8 cellular contexts compared by ENCODE assay signal in the genomic region with DNA sequence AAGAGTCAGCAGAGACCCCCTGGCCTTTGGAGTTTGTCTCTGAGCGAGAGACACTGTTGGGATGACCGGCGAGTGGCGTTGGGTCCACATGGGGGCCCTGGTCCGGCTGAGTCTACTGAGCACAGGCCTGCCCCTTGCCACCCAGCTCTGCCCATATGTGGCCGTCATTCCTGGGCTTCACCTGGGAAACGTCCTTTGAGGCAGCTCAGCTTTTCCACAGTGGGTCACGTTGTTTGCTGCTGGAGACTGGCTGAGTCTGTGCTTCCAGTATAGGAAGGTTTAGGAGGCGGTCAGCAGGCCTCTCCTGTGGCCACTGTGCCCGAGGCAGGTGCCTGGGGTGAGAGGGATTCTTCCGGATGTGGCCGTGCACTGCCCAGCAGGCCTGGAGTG. TPM values are rescaled to one million over a fixed set of nuclear protein-coding genes. Genes with fewer than 3 reads are reported as not detected.
DNase-seq lines count a peak whose midpoint lies in the region; TF ChIP-seq lines count a peak whose summit lies in the region.
"Had no signal": no experiment of that assay in that cellular context is flagged by ENCODE, and none has a peak within 500 bp of the region (broad histone marks: within the 10 kb centered on the region; RNA-seq: fewer than 3 reads in every experiment).

No MANE protein-coding gene starts in this region.

- 41 to 43% methylated on average over 12 of the region's 12 CpGs for WGBS in GM23248 (ENCODE audit: low coverage in 1 of 2, low lambda C conversion rate in 2 of 2, missing lambda C conversion rate in 2 of 2), 2 experiments
- 83 to 90% methylated on average over 11 to 12 of the region's 12 CpGs for WGBS in endodermal cell (ENCODE audit: insufficient coverage in 1 of 2, insufficient read length in 1 of 2), 2 experiments
- 77% methylated on average over 12 of the region's 12 CpGs for WGBS in smooth muscle cell (ENCODE audit: low lambda C conversion rate)

- peak overlapping the region; percentile 56 for H3K4me3 Mint-ChIP-seq in endodermal cell

- TF ChIP-seq CTCF in endodermal cell (conservative IDR thresholded peaks at IDR 0.05) (no peak), smooth muscle cell (IDR thresholded peaks at IDR 0.05; ENCODE audit: borderline replicate concordance, insufficient read depth, poor library complexity, severe bottlenecking) (no peak)

- H3F3A ChIP-seq in GM23248 (ENCODE audit: insufficient read depth) (peaks cover 9% of the 10 kb centered on the region), smooth muscle cell (ENCODE audit: low read depth) (no peaks in the 10 kb centered on the region)

- no peak overlapping the region for H3K4me3 ChIP-seq in GM23248
- H3K4me3 ChIP-seq in endodermal cell (ENCODE audit: low read length) = no peak overlapping the region
- H3K4me3 ChIP-seq in smooth muscle cell = no peak overlapping the region

- peak overlapping the region; percentile 77 for H3K27ac ChIP-seq in GM23248
- no peak overlapping the region for H3K27ac ChIP-seq in endodermal cell (ENCODE audit: low read depth, low read length)
- peak overlapping the region; percentile 75 for H3K27ac ChIP-seq in smooth muscle cell (ENCODE audit: low read depth)

- H3K27me3 Mint-ChIP-seq in endodermal cell (ENCODE audit: insufficient read depth) = peaks cover 42% of the 10 kb centered on the region

- no peaks in the 10 kb centered on the region for H3K9me2 ChIP-seq in GM23248 (ENCODE audit: insufficient read depth)

- H3K4me2 ChIP-seq in GM23248 (ENCODE audit: unreplicated experiment) (peak overlapping the region; percentile 14), smooth muscle cell (peak overlapping the region; percentile 48)

- H3K27ac Mint-ChIP-seq in endodermal cell = no peak overlapping the region

- H3K36me3 Mint-ChIP-seq in endodermal cell (ENCODE audit: low read depth) = no peaks in the 10 kb centered on the region

- peaks cover 7% of the 10 kb centered on the region for H3K4me1 Mint-ChIP-seq in endodermal cell

- peak overlapping the region; percentile 54 for H3K9ac ChIP-seq in GM23248
- no peak overlapping the region for H3K9ac ChIP-seq in endodermal cell (ENCODE audit: extremely low read depth, low read length, poor library complexity, severe bottlenecking)
- H3K9ac ChIP-seq in smooth muscle cell (ENCODE audit: low read depth) = peak overlapping the region; percentile 32

- H3K36me3 ChIP-seq in GM23248 (ENCODE audit: low read depth) = no peaks in the 10 kb centered on the region
- H3K36me3 ChIP-seq in endodermal cell (ENCODE audit: control insufficient read depth, insufficient read depth, low read length) = no peaks in the 10 kb centered on the region
- H3K36me3 ChIP-seq in smooth muscle cell (ENCODE audit: low read depth) = no peaks in the 10 kb centered on the region

- H3K27me3 ChIP-seq in GM23248 (replicated peaks; ENCODE audit: insufficient read depth) = no peaks in the 10 kb centered on the region
- peaks cover 16% of the 10 kb centered on the region for H3K27me3 ChIP-seq in endodermal cell (ENCODE audit: control insufficient read depth, insufficient read depth, low read length, poor library complexity, severe bottlenecking)
- no peaks in the 10 kb centered on the region for H3K27me3 ChIP-seq in smooth muscle cell (ENCODE audit: low read depth)

- no peaks in the 10 kb centered on the region for H3K79me2 ChIP-seq in GM23248 (ENCODE audit: insufficient read depth)
- H3K79me2 ChIP-seq in smooth muscle cell (ENCODE audit: low read depth) = no peaks in the 10 kb centered on the region

- in situ Hi-C loops in GM23248 (cut with MboI) = no loop called here

- peaks cover 16% of the 10 kb centered on the region for H3K4me1 ChIP-seq in GM23248 (ENCODE audit: insufficient read depth)
- peaks cover 3% of the 10 kb centered on the region for H3K4me1 ChIP-seq in endodermal cell (ENCODE audit: control insufficient read depth, insufficient read depth, low read length)
- H3K4me1 ChIP-seq in smooth muscle cell (ENCODE audit: low read depth) = peaks cover 24% of the 10 kb centered on the region

- no peak for DNase-seq in GM23248
- peak; percentile 58 for DNase-seq in RPMI7951 (ENCODE audit: low read depth)
- no peak for DNase-seq in endodermal cell
- DNase-seq in smooth muscle cell (lab: John Stamatoyannopoulos, UW; ENCODE audit: unreplicated experiment) = no peak
- DNase-seq in cortex of kidney (lab: John Stamatoyannopoulos, UW) = no peak
- DNase-seq in DMS153 (lab: John Stamatoyannopoulos, UW) = no peak
- no peak for DNase-seq in NCI-H2029 treated with DMSO at 0.1 percent for 48 hours (lab: John Stamatoyannopoulos, UW)
- DNase-seq: NCI-H1417 treated with DMSO at 0.1 percent for 48 hours had no signal

- H3K9me3 Mint-ChIP-seq in endodermal cell = no peaks in the 10 kb centered on the region

- H3K9me3 ChIP-seq in GM23248 (ENCODE audit: low read depth) = no peaks in the 10 kb centered on the region
- H3K9me3 ChIP-seq in endodermal cell (ENCODE audit: control insufficient read depth, low read length) = no peaks in the 10 kb centered on the region
- no peaks in the 10 kb centered on the region for H3K9me3 ChIP-seq in smooth muscle cell (replicated peaks; ENCODE audit: low read depth)

- H4K20me1 ChIP-seq in GM23248 (ENCODE audit: insufficient read depth) (no peaks in the 10 kb centered on the region), smooth muscle cell (ENCODE audit: low read depth) (no peaks in the 10 kb centered on the region)

- H2AFZ ChIP-seq in GM23248 (0 out of 2 replicates have a peak overlapping the region, but pooled peaks have one; percentile 13), smooth muscle cell (ENCODE audit: low read depth) (no peak overlapping the region)

RNA-seq across cellular contexts. Expression of a gene that starts 17.1 kb away (rescaled TPM):
- 0.25 and 0.76 TPM in 2 replicates for total RNA-seq in GM23248 (2014; rRNA removed; shearing (Covaris generic))
- polyA plus RNA-seq in GM23248 (2016; fragmentation: Nextera tagmentation; extraction: Ambion mirVana) (0.19 TPM in 1 of 2 replicates, not detected in the other), smooth muscle cell (0.70 and 0.96 TPM in 2 replicates)
- total RNA-seq in RPMI7951 (2014; rRNA removed; shearing (Covaris generic)) = 3.8 and 6.3 TPM in 2 replicates
- total RNA-seq in endodermal cell (1 to 10 TPM; 3.7 to 5.5 TPM), smooth muscle cell (0.36 and 0.85 TPM in 2 replicates)
- 1.7 TPM for polyA plus RNA-seq in endodermal cell (2013, experiment 1 of 2)
- 1.2 TPM for polyA plus RNA-seq in endodermal cell (2013, experiment 2 of 2)

RNA-seq across cellular contexts. Expression of a gene that starts 21.9 kb away (rescaled TPM):
- not detected in 2 replicates for total RNA-seq in GM23248 (2014; rRNA removed; shearing (Covaris generic))
- polyA plus RNA-seq in GM23248 (2016; fragmentation: Nextera tagmentation; extraction: Ambion mirVana) = not detected in 2 replicates
- total RNA-seq in RPMI7951 (2014; rRNA removed; shearing (Covaris generic)) = not detected in 2 replicates
- 10 to 100 TPM in 1 of 2 donors, 1 to 10 TPM in 1; 5.5 to 14.2 TPM for total RNA-seq in endodermal cell
- 1.7 TPM for polyA plus RNA-seq in endodermal cell (2013, experiment 1 of 2)
- 0.99 TPM for polyA plus RNA-seq in endodermal cell (2013, experiment 2 of 2)
- total RNA-seq in smooth muscle cell = not detected in 2 replicates
- polyA plus RNA-seq in smooth muscle cell = 0.33 TPM in 1 of 2 replicates, not detected in the other

RNA-seq across cellular contexts. Expression of a gene that starts 29.6 kb away (rescaled TPM):
- total RNA-seq in GM23248 (2014; rRNA removed; shearing (Covaris generic)) = not detected in 2 replicates
- polyA plus RNA-seq in GM23248 (2016; fragmentation: Nextera tagmentation; extraction: Ambion mirVana) (not detected in 2 replicates), smooth muscle cell (not detected in 2 replicates)
- not detected in 2 replicates for total RNA-seq in RPMI7951 (2014; rRNA removed; shearing (Covaris generic))
- total RNA-seq in endodermal cell (1 to 10 TPM in 1 of 2 donors, not detected in 1; 1.5 TPM), smooth muscle cell (not detected in 2 replicates)
- polyA plus RNA-seq in endodermal cell (2013, experiment 1 of 2) = 1.1 TPM
- 0.54 TPM for polyA plus RNA-seq in endodermal cell (2013, experiment 2 of 2)

RNA-seq across cellular contexts. Expression of a gene that starts 49.1 kb away (rescaled TPM):
- total RNA-seq in GM23248 (2014; rRNA removed; shearing (Covaris generic)) = 50.3 and 53.9 TPM in 2 replicates
- polyA plus RNA-seq in GM23248 (2016; fragmentation: Nextera tagmentation; extraction: Ambion mirVana) (35.3 and 39.7 TPM in 2 replicates), smooth muscle cell (40.5 and 47.0 TPM in 2 replicates)
- total RNA-seq in RPMI7951 (2014; rRNA removed; shearing (Covaris generic)) = 42.0 and 43.3 TPM in 2 replicates
- total RNA-seq in endodermal cell (10 to 100 TPM; 52.8 to 63.0 TPM), smooth muscle cell (39.5 and 48.5 TPM in 2 replicates)
- polyA plus RNA-seq in endodermal cell (2013, experiment 1 of 2) = 51.3 TPM
- 46.4 TPM for polyA plus RNA-seq in endodermal cell (2013, experiment 2 of 2)

RNA-seq across cellular contexts. Expression of a gene that starts 49.1 kb away (rescaled TPM):
- 12.4 and 12.6 TPM in 2 replicates for total RNA-seq in GM23248 (2014; rRNA removed; shearing (Covaris generic))
- polyA plus RNA-seq in GM23248 (2016; fragmentation: Nextera tagmentation; extraction: Ambion mirVana) = 59.5 and 63.3 TPM in 2 replicates
- 33.9 and 57.6 TPM in 2 replicates for total RNA-seq in RPMI7951 (2014; rRNA removed; shearing (Covaris generic))
- total RNA-seq in endodermal cell = 10 to 100 TPM; 48.1 to 57.6 TPM
- 30.8 TPM for polyA plus RNA-seq in endodermal cell (2013, experiment 1 of 2)
- 30.8 TPM for polyA plus RNA-seq in endodermal cell (2013, experiment 2 of 2)
- total RNA-seq in smooth muscle cell = 15.3 and 20.0 TPM in 2 replicates
- 52.3 and 70.2 TPM in 2 replicates for polyA plus RNA-seq in smooth muscle cell
